ENCODE assay signal across 20 cellular contexts in genomic region chr4:108126806-108127205, GRCh38. TPM values are rescaled to one million over a fixed set of nuclear protein-coding genes. Genes with fewer than 3 reads are reported as not detected.
DNase-seq lines count a peak whose midpoint lies in the region; ATAC-seq and TF ChIP-seq lines count a peak whose summit lies in the region.
"Had no signal": no experiment of that assay in that cellular context is flagged by ENCODE, and none has a peak within 500 bp of the region (broad histone marks: within the 10 kb centered on the region; RNA-seq: fewer than 3 reads in every experiment).

No MANE protein-coding gene starts in this region.

- no peaks in the 10 kb centered on the region for H3K36me3 ChIP-seq in MM.1S (replicated peaks; ENCODE audit: insufficient read depth, low read length)
- H3K36me3 ChIP-seq in A673 (ENCODE audit: insufficient read depth, low read length, poor library complexity, severe bottlenecking): no peaks in the 10 kb centered on the region
- H3K36me3 ChIP-seq: gastrocnemius medialis, ovary, spleen, upper lobe of left lung had no signal

- CTCF ChIA-PET in A673 (lab: Charles Lee): no interaction called here

- H3K79me2 ChIP-seq in MM.1S (ENCODE audit: low read length): peaks cover 58% of the 10 kb centered on the region
- H3K79me2 ChIP-seq: hepatocyte had no signal

- no peak overlapping the region for H2AFZ ChIP-seq in MM.1S (ENCODE audit: low read length)
- H2AFZ ChIP-seq: hepatocyte had no signal

- H3K4me1 Mint-ChIP-seq in activated naive CD4-positive, alpha-beta T cell treated with anti-CD3 and anti-CD28 coated beads, Interleukin-2, amount 50 U/mL, for 24 hours: peaks cover 91% of the 10 kb centered on the region
- peaks cover 28% of the 10 kb centered on the region for H3K4me1 Mint-ChIP-seq in T-helper 17 cell
- peaks cover 36% of the 10 kb centered on the region for H3K4me1 Mint-ChIP-seq in brain
- peaks cover 8% of the 10 kb centered on the region for H3K4me1 Mint-ChIP-seq in endothelial cell (ENCODE audit: unreplicated experiment)
- H3K4me1 Mint-ChIP-seq: CD14-positive monocyte had no signal

- no peaks in the 10 kb centered on the region for H3K27me3 ChIP-seq in MM.1S (replicated peaks; ENCODE audit: insufficient read depth, low read length)
- no peaks in the 10 kb centered on the region for H3K27me3 ChIP-seq in A673 (replicated peaks; ENCODE audit: insufficient read depth, low read depth, low read length, poor library complexity)
- H3K27me3 ChIP-seq: gastrocnemius medialis, hepatocyte, ovary, spleen, upper lobe of left lung had no signal

- ATAC-seq in T-helper 17 cell: no peak
- ATAC-seq: gastrocnemius medialis had no signal

- H3F3A ChIP-seq in MM.1S (ENCODE audit: insufficient read depth, low read length): no peaks in the 10 kb centered on the region

- TF ChIP-seq CTCF in brain (conservative IDR thresholded peaks at IDR 0.05) (no peak), endothelial cell (IDR thresholded peaks at IDR 0.05; ENCODE audit: unreplicated experiment) (no peak), MM.1S (IDR thresholded peaks at IDR 0.05; ENCODE audit: low read length) (no peak), A673 (conservative IDR thresholded peaks at IDR 0.05; ENCODE audit: low read depth, low read length) (no peak)

- no peak for DNase-seq in activated naive CD4-positive, alpha-beta T cell (lab: John Stamatoyannopoulos, UW)
- DNase-seq in T-helper 17 cell: no peak
- no peak for DNase-seq in endothelial cell (ENCODE audit: low spot score)
- DNase-seq in MM.1S: no peak
- no peak for DNase-seq in A673 (ENCODE audit: low spot score)
- DNase-seq: dermis blood vessel endothelial cell, gastrocnemius medialis, IMR-90, NCI-H1694, ovary, spleen, substantia nigra, T-helper 2 cell, upper lobe of left lung had no signal

- no peaks in the 10 kb centered on the region for H3K27me3 Mint-ChIP-seq in activated naive CD4-positive, alpha-beta T cell treated with anti-CD3 and anti-CD28 coated beads, Interleukin-2, amount 50 U/mL, for 24 hours
- H3K27me3 Mint-ChIP-seq in T-helper 17 cell: no peaks in the 10 kb centered on the region
- H3K27me3 Mint-ChIP-seq in brain: no peaks in the 10 kb centered on the region
- H3K27me3 Mint-ChIP-seq in endothelial cell (ENCODE audit: unreplicated experiment): no peaks in the 10 kb centered on the region

- H3K9me3 Mint-ChIP-seq in activated naive CD4-positive, alpha-beta T cell treated with anti-CD3 and anti-CD28 coated beads, Interleukin-2, amount 50 U/mL, for 24 hours: no peaks in the 10 kb centered on the region
- H3K9me3 Mint-ChIP-seq in brain (no peaks in the 10 kb centered on the region), endothelial cell (ENCODE audit: unreplicated experiment) (no peaks in the 10 kb centered on the region)
- H3K9me3 Mint-ChIP-seq: CD14-positive monocyte, nephron had no signal

- intact Hi-C loops in A673 (cut with micrococcal nuclease; ENCODE audit: unreplicated experiment): no loop called here

- H3K27ac ChIP-seq in MM.1S (ENCODE audit: low read length) (no peak overlapping the region), A673 (ENCODE audit: low read depth, low read length, poor library complexity, severe bottlenecking) (no peak overlapping the region)
- H3K27ac ChIP-seq: gastrocnemius medialis, hepatocyte, ovary, spleen, upper lobe of left lung had no signal

- no peaks in the 10 kb centered on the region for H3K4me1 ChIP-seq in MM.1S (ENCODE audit: low read length)
- no peaks in the 10 kb centered on the region for H3K4me1 ChIP-seq in A673 (ENCODE audit: insufficient read depth, low read length, poor library complexity, severe bottlenecking)
- H3K4me1 ChIP-seq: gastrocnemius medialis, spleen, upper lobe of left lung had no signal

- H3K9me3 ChIP-seq in T-helper 17 cell (ENCODE audit: control insufficient read depth, low read length, poor library complexity, severe bottlenecking): no peaks in the 10 kb centered on the region
- no peaks in the 10 kb centered on the region for H3K9me3 ChIP-seq in MM.1S (replicated peaks; ENCODE audit: insufficient read depth, low read length)
- H3K9me3 ChIP-seq in A673 (ENCODE audit: low read depth, low read length, poor library complexity, severe bottlenecking): no peaks in the 10 kb centered on the region
- H3K9me3 ChIP-seq: gastrocnemius medialis, ovary, spleen, upper lobe of left lung had no signal

- no peak overlapping the region for H3K9ac ChIP-seq in MM.1S (ENCODE audit: low read length)

- peaks cover 30% of the 10 kb centered on the region for H3K36me3 Mint-ChIP-seq in activated naive CD4-positive, alpha-beta T cell treated with anti-CD3 and anti-CD28 coated beads, Interleukin-2, amount 50 U/mL, for 24 hours
- H3K36me3 Mint-ChIP-seq in T-helper 17 cell (ENCODE audit: low read depth): peaks cover 5% of the 10 kb centered on the region
- H3K36me3 Mint-ChIP-seq in brain: no peaks in the 10 kb centered on the region
- H3K36me3 Mint-ChIP-seq in endothelial cell (ENCODE audit: low read depth, unreplicated experiment): no peaks in the 10 kb centered on the region
- H3K36me3 Mint-ChIP-seq: CD14-positive monocyte had no signal

- peak overlapping the region; percentile 52 for H3K4me3 Mint-ChIP-seq in activated naive CD4-positive, alpha-beta T cell treated with anti-CD3 and anti-CD28 coated beads, Interleukin-2, amount 50 U/mL, for 24 hours
- H3K4me3 Mint-ChIP-seq in T-helper 17 cell (no peak overlapping the region), brain (peak overlapping the region in 2 of 5 experiments; percentile 4 to 7), endothelial cell (ENCODE audit: unreplicated experiment) (no peak overlapping the region)
- H3K4me3 Mint-ChIP-seq: CD14-positive monocyte, nephron had no signal

- H3K27ac Mint-ChIP-seq in activated naive CD4-positive, alpha-beta T cell treated with anti-CD3 and anti-CD28 coated beads, Interleukin-2, amount 50 U/mL, for 24 hours: peak overlapping the region; percentile 82
- peak overlapping the region; percentile 91 for H3K27ac Mint-ChIP-seq in T-helper 17 cell
- H3K27ac Mint-ChIP-seq in brain: peak overlapping the region in 3 of 5 experiments; percentile 49 to 74 (median 67)
- H3K27ac Mint-ChIP-seq in endothelial cell (ENCODE audit: unreplicated experiment): no peak overlapping the region
- H3K27ac Mint-ChIP-seq: CD14-positive monocyte had no signal

- H3K4me2 ChIP-seq in MM.1S (ENCODE audit: low read depth, low read length): no peak overlapping the region
- H3K4me2 ChIP-seq: hepatocyte had no signal

- no peaks in the 10 kb centered on the region for H3K9me2 ChIP-seq in MM.1S (replicated peaks; ENCODE audit: insufficient read depth, low read length)

- BruUV-seq in A673 (replicated peaks; lab: Mats Ljungman, UMichigan): no TSS peak

- POLR2A ChIA-PET in A673 (lab: Charles Lee; ENCODE audit: low non-redundant PET): no interaction called here

- no peaks in the 10 kb centered on the region for H4K20me1 ChIP-seq in MM.1S (ENCODE audit: insufficient read depth, low read length)

- H3K4me3 ChIP-seq in MM.1S (ENCODE audit: low read length) (no peak overlapping the region), A673 (ENCODE audit: low read depth, low read length, poor library complexity, severe bottlenecking) (no peak overlapping the region)
- H3K4me3 ChIP-seq: gastrocnemius medialis, hepatocyte, lung, ovary, spleen, upper lobe of left lung had no signal

RNA-seq across cellular contexts. Expression of gene LEF1, which starts 41.9 kb away (rescaled TPM):
- 100 to 1,000 TPM; 236 to 319 TPM for total RNA-seq in T-helper 17 cell
- polyA plus RNA-seq in brain (ENCODE audit: insufficient read depth, low read depth, low replicate concordance): 6.8 TPM
- 15.9 TPM for total RNA-seq in endothelial cell (ENCODE audit: unreplicated experiment)
- total RNA-seq in A673 (2021): 2.5 and 2.7 TPM in 2 replicates

Comparison
In these comparisons a context has a peak if more than half of its experiments do, and no peak if none do; other contexts are left out.
1. RNA of gene LEF1, which starts 41.9 kb away (total RNA-seq): 236 to 319 TPM in T-helper 17 cell; 15.9 TPM in endothelial cell (single experiment) and 2.5 to 2.7 TPM in A673; every median in the first group is over 10 times any median in the second.